ENCODE assay signal across 12 cellular contexts in genomic region chr11:128505449-128506058, GRCh38.
DNase-seq lines count a peak whose midpoint lies in the region; ATAC-seq and TF ChIP-seq lines count a peak whose summit lies in the region.
"Had no signal": no experiment of that assay in that cellular context is flagged by ENCODE, and none has a peak within 500 bp of the region (broad histone marks: within the 10 kb centered on the region; RNA-seq: fewer than 3 reads in every experiment).

No MANE protein-coding gene starts in this region.

- H3K4me3 ChIP-seq in right atrium auricular region: no peak overlapping the region

- H3K4me1 Mint-ChIP-seq in activated CD8-positive, alpha-beta memory T cell treated with anti-CD3 and anti-CD28 coated beads, Interleukin-2, amount 10 ng/mL, durations not matched to agents 7 days and 5 days: peaks cover 98% of the 10 kb centered on the region
- peaks cover 40% of the 10 kb centered on the region for H3K4me1 Mint-ChIP-seq in WTC11
- peaks cover 98% of the 10 kb centered on the region for H3K4me1 Mint-ChIP-seq in stimulated activated naive CD8-positive, alpha-beta T cell treated with anti-CD3 and anti-CD28 coated beads, Interleukin-15, Interleukin-2, amounts not matched to agents 100 ng/mL and 50 ng/mL, for 24 hours (ENCODE audit: low read depth)

- POLR2A ChIA-PET in WTC11 (lab: Charles Lee): no interaction called here

- H3K27me3 Mint-ChIP-seq in activated CD8-positive, alpha-beta memory T cell treated with anti-CD3 and anti-CD28 coated beads, Interleukin-2, amount 10 ng/mL, durations not matched to agents 7 days and 5 days: no peaks in the 10 kb centered on the region
- H3K27me3 Mint-ChIP-seq in WTC11 (ENCODE audit: low read depth): no peaks in the 10 kb centered on the region
- no peaks in the 10 kb centered on the region for H3K27me3 Mint-ChIP-seq in stimulated activated naive CD8-positive, alpha-beta T cell treated with anti-CD3 and anti-CD28 coated beads, Interleukin-15, Interleukin-2, amounts not matched to agents 100 ng/mL and 50 ng/mL, for 24 hours

- ATAC-seq in activated CD8-positive, alpha-beta memory T cell treated with anti-CD3 and anti-CD28 coated beads, Interleukin-2, amount 10 ng/mL, durations not matched to agents 7 days and 5 days: no peak
- ATAC-seq in WTC11 (no peak), GM21723 (IDR thresholded peaks at IDR 0.05; ENCODE audit: unreplicated experiment) (no peak)

- H3K27me3 ChIP-seq in right atrium auricular region: no peaks in the 10 kb centered on the region

- TF ChIP-seq CTCF in WTC11 (IDR thresholded peaks at IDR 0.05) (no peak), right atrium auricular region (IDR thresholded peaks at IDR 0.05) (no peak)

- CTCF ChIA-PET in activated CD8-positive, alpha-beta memory T cell treated with anti-CD3 and anti-CD28 coated beads, Interleukin-2, amount 10 ng/mL, durations not matched to agents 7 days and 5 days (lab: Charles Lee): interaction anchor here (0.8 to 14.7 kb wide), 14 partner anchors 12 to 348 kb away, joined by 3 to 108 read pairs (median 6); no protein-coding TSS in a partner anchor
- CTCF ChIA-PET in WTC11 (lab: Charles Lee): interaction anchor here (1.0 to 1.1 kb wide), 2 partner anchors 9 to 125 kb away, joined by 3 read pairs; no protein-coding TSS in a partner anchor

- peak overlapping the region; percentile 29 for H3K4me3 Mint-ChIP-seq in activated CD8-positive, alpha-beta memory T cell treated with anti-CD3 and anti-CD28 coated beads, Interleukin-2, amount 10 ng/mL, durations not matched to agents 7 days and 5 days
- no peak overlapping the region for H3K4me3 Mint-ChIP-seq in WTC11
- peak overlapping the region; percentile 94 for H3K4me3 Mint-ChIP-seq in stimulated activated naive CD8-positive, alpha-beta T cell treated with anti-CD3 and anti-CD28 coated beads, Interleukin-15, Interleukin-2, amounts not matched to agents 100 ng/mL and 50 ng/mL, for 24 hours

- no peak for DNase-seq in activated CD8-positive, alpha-beta memory T cell treated with anti-CD3 and anti-CD28 coated beads, Interleukin-2, amount 10 ng/mL, durations not matched to agents 7 days and 5 days
- no peak for DNase-seq in activated CD8-positive, alpha-beta memory T cell treated with anti-CD3 and anti-CD28 coated beads, Interleukin-2, amount 50 U/mL, for 4 hours
- DNase-seq in WTC11 (ENCODE audit: low spot score): no peak
- DNase-seq in right atrium auricular region (ENCODE audit: low spot score): no peak
- no peak for DNase-seq in OCI-M2 (lab: John Stamatoyannopoulos, UW; ENCODE audit: unreplicated experiment)
- DNase-seq in stimulated activated CD4-positive, alpha-beta T cell treated with anti-CD3 and anti-CD28 coated beads, Interleukin-12 subunit alpha, Interleukin-12 subunit beta, amount 100 ng/mL, for 4 hours: no peak
- DNase-seq: erythroblast; MV-4-11; NK-92 treated with Interleukin-12 subunit alpha and Interleukin-12 subunit beta, amount 100 ng/mL, for 24 hours had no signal

- no peaks in the 10 kb centered on the region for H3K36me3 ChIP-seq in right atrium auricular region

- H3K27ac ChIP-seq in right atrium auricular region: peak overlapping the region; percentile 49 to 93
- H3K27ac ChIP-seq: VCaP had no signal

- no peaks in the 10 kb centered on the region for H3K9me3 Mint-ChIP-seq in activated CD8-positive, alpha-beta memory T cell treated with anti-CD3 and anti-CD28 coated beads, Interleukin-2, amount 10 ng/mL, durations not matched to agents 7 days and 5 days (ENCODE audit: low read depth)
- peaks cover 7% of the 10 kb centered on the region for H3K9me3 Mint-ChIP-seq in WTC11
- no peaks in the 10 kb centered on the region for H3K9me3 Mint-ChIP-seq in stimulated activated naive CD8-positive, alpha-beta T cell treated with anti-CD3 and anti-CD28 coated beads, Interleukin-15, Interleukin-2, amounts not matched to agents 100 ng/mL and 50 ng/mL, for 24 hours

- no peaks in the 10 kb centered on the region for H3K9me3 ChIP-seq in right atrium auricular region

- H3K4me1 ChIP-seq in right atrium auricular region: peaks cover 0 to 98% of the 10 kb centered on the region in 2 donors

- H3K36me3 Mint-ChIP-seq in activated CD8-positive, alpha-beta memory T cell treated with anti-CD3 and anti-CD28 coated beads, Interleukin-2, amount 10 ng/mL, durations not matched to agents 7 days and 5 days: peaks cover 75% of the 10 kb centered on the region
- no peaks in the 10 kb centered on the region; the same call in 1 of the 2 replicates for H3K36me3 Mint-ChIP-seq in WTC11
- peaks cover 69% of the 10 kb centered on the region for H3K36me3 Mint-ChIP-seq in stimulated activated naive CD8-positive, alpha-beta T cell treated with anti-CD3 and anti-CD28 coated beads, Interleukin-15, Interleukin-2, amounts not matched to agents 100 ng/mL and 50 ng/mL, for 24 hours (ENCODE audit: low read depth)

- peak overlapping the region; percentile 87 for H3K27ac Mint-ChIP-seq in activated CD8-positive, alpha-beta memory T cell treated with anti-CD3 and anti-CD28 coated beads, Interleukin-2, amount 10 ng/mL, durations not matched to agents 7 days and 5 days
- peak overlapping the region; percentile 52; the same call in 1 of the 2 replicates for H3K27ac Mint-ChIP-seq in WTC11
- H3K27ac Mint-ChIP-seq in stimulated activated naive CD8-positive, alpha-beta T cell treated with anti-CD3 and anti-CD28 coated beads, Interleukin-15, Interleukin-2, amounts not matched to agents 100 ng/mL and 50 ng/mL, for 24 hours: peak overlapping the region; percentile 99

TF ChIP-seq in WTC11, 78 proteins besides CTCF, POLR2A, EP300 and RAD21:
- TF ChIP-seq KAT7 (CRISPR knock-in tag; IDR thresholded peaks at IDR 0.05; ENCODE audit: borderline replicate concordance) (no peak), JUN (CRISPR knock-in tag; IDR thresholded peaks at IDR 0.05) (no peak), MYBL2 (CRISPR knock-in tag; IDR thresholded peaks at IDR 0.05) (no peak), ATF2 (CRISPR knock-in tag; IDR thresholded peaks at IDR 0.05; ENCODE audit: borderline replicate concordance, low read depth) (no peak), ZNF416 (CRISPR knock-in tag; IDR thresholded peaks at IDR 0.05) (no peak), ZNF512 (CRISPR knock-in tag; IDR thresholded peaks at IDR 0.05; ENCODE audit: borderline replicate concordance) (no peak), ELF4 (CRISPR knock-in tag; IDR thresholded peaks at IDR 0.05; ENCODE audit: low read depth) (no peak)
